In genomic region chr15:48929611-48930170, GRCh38 we compare ENCODE assay signal across 1 cellular context.
TF ChIP-seq lines count a peak whose summit lies in the region.

No MANE protein-coding gene starts in this region.

TF ChIP-seq in IMR-90, 13 proteins besides CTCF, POLR2A, EP300 and RAD21:
- no peak for TF ChIP-seq CEBPB (IDR thresholded peaks at IDR 0.05; ENCODE audit: low read depth, low read length)
- no peak for TF ChIP-seq SMC3 (IDR thresholded peaks at IDR 0.05; ENCODE audit: low read depth, low read length)
- no peak for TF ChIP-seq USF2 (IDR thresholded peaks at IDR 0.05; ENCODE audit: low read depth, low read length)
- TF ChIP-seq FOS (IDR thresholded peaks at IDR 0.05; ENCODE audit: low read depth, low read length) = no peak
- TF ChIP-seq MAFK (IDR thresholded peaks at IDR 0.05; ENCODE audit: low read depth, low read length) = no peak
- TF ChIP-seq MXI1 (IDR thresholded peaks at IDR 0.05; ENCODE audit: borderline replicate concordance, low read depth, low read length) = no peak
- TF ChIP-seq RCOR1 (IDR thresholded peaks at IDR 0.05; ENCODE audit: insufficient replicate concordance, low read length) = no peak
- TF ChIP-seq RFX5 (IDR thresholded peaks at IDR 0.05; ENCODE audit: low read depth, low read length) = no peak
- TF ChIP-seq MAZ (IDR thresholded peaks at IDR 0.05; ENCODE audit: borderline replicate concordance, low read depth, low read length) = no peak
